ENCODE assay signal across 15 cellular contexts in the genomic region with DNA sequence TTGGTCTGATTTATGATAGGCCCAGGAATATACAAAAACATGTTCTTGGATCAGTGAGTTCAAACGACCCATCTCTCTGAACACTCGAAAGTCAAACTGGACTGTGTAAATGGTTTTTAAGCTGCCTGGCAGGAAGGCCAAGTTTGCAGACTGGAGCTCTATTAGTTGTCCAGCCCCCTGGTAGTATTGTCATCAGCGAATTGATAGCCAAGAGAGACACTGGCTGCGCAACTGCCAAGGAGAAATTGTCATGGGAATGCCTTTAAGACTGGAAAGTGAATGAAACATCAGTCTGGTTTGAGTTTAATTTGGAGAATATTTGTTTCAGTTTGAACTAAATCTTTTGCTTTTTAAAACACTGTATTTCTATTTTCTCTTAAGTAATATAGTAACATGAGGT.
DNase-seq lines count a peak whose midpoint lies in the region; ATAC-seq and TF ChIP-seq lines count a peak whose summit lies in the region.
"Had no signal": no experiment of that assay in that cellular context is flagged by ENCODE, and none has a peak within 500 bp of the region (broad histone marks: within the 10 kb centered on the region; RNA-seq: fewer than 3 reads in every experiment).

No MANE protein-coding gene starts in this region.

- peak overlapping the region; percentile 38 for H3K4me2 ChIP-seq in OCI-LY7 (ENCODE audit: low read length)

- no peak overlapping the region for H3K27ac ChIP-seq in left ventricle myocardium inferior (replicated peaks)
- H3K27ac ChIP-seq in OCI-LY7 (ENCODE audit: low read depth, low read length, poor library complexity, severe bottlenecking) = peak overlapping the region; percentile 46

- intact Hi-C loops in Right ventricle myocardium superior (cut with DNase I) = no loop called here
- intact Hi-C loops in left ventricle myocardium inferior (cut with micrococcal nuclease) = no loop called here
- intact Hi-C loops in OCI-LY7 (cut with micrococcal nuclease; ENCODE audit: unreplicated experiment) = no loop called here

- H3K27me3 ChIP-seq in left ventricle myocardium inferior (ENCODE audit: low read depth) = no peaks in the 10 kb centered on the region

- H3K36me3 ChIP-seq in left ventricle myocardium inferior = no peaks in the 10 kb centered on the region
- no peaks in the 10 kb centered on the region for H3K36me3 ChIP-seq in OCI-LY7 (ENCODE audit: insufficient read depth, low read length)

- CTCF ChIA-PET in OCI-LY7 (lab: Charles Lee; ENCODE audit: unreplicated experiment) = no interaction called here

- H3K4me1 ChIP-seq in left ventricle myocardium inferior (peaks cover 13% of the 10 kb centered on the region), OCI-LY7 (ENCODE audit: insufficient read depth, low read length, poor library complexity, severe bottlenecking) (peaks cover 39% of the 10 kb centered on the region)

- H4K20me1 ChIP-seq in OCI-LY7 (ENCODE audit: insufficient read depth, low read length) = no peaks in the 10 kb centered on the region

- H2AFZ ChIP-seq in OCI-LY7 (ENCODE audit: low read length) = peak overlapping the region; percentile 84

- TF ChIP-seq CTCF in left ventricle myocardium inferior (IDR thresholded peaks at IDR 0.05; ENCODE audit: borderline replicate concordance) (no peak), OCI-LY7 (conservative IDR thresholded peaks at IDR 0.05; ENCODE audit: low read length) (no peak), fibroblast of mammary gland (conservative IDR thresholded peaks at IDR 0.05; ENCODE audit: control insufficient read depth, insufficient read depth, low read depth, low read length) (no peak)

- DNase-seq in Right ventricle myocardium superior = no peak
- DNase-seq in left ventricle myocardium inferior = no peak
- no peak for DNase-seq in OCI-LY7 (ENCODE audit: low spot score)
- DNase-seq in fibroblast of mammary gland (ENCODE audit: low read depth) = peak; percentile 46
- no peak for DNase-seq in retina
- no peak for DNase-seq in NCI-H146 (lab: John Stamatoyannopoulos, UW)
- DNase-seq: activated CD4-positive, alpha-beta memory T cell treated with anti-CD3 and anti-CD28 coated beads for 36 hours; activated CD8-positive, alpha-beta memory T cell treated with anti-CD3 and anti-CD28 coated beads, Interleukin-2, amount 50 U/mL, for 48 hours; foreskin melanocyte; naive thymus-derived CD4-positive, alpha-beta T cell; NCI-H2081 treated with DMSO at 0.1 percent for 48 hours; stimulated activated naive CD4-positive, alpha-beta T cell treated with Interleukin-2 at 50 U/mL for 16 hours had no signal

- H3K4me3 ChIP-seq in left ventricle myocardium inferior = no peak overlapping the region
- H3K4me3 ChIP-seq in OCI-LY7 (ENCODE audit: low read depth, low read length, poor library complexity, severe bottlenecking) = no peak overlapping the region
- H3K4me3 ChIP-seq in fibroblast of mammary gland (ENCODE audit: control insufficient read depth, low read depth, low read length) = no peak overlapping the region

- ATAC-seq in Right ventricle myocardium superior (ENCODE audit: poor library complexity) (peak; percentile 12), HG03378 (IDR thresholded peaks at IDR 0.05; ENCODE audit: unreplicated experiment) (no peak)
- ATAC-seq: activated T-helper 17 cell treated with anti-CD3 and anti-CD28 coated beads, Interleukin-2, amount 50 U/mL, for 72 hours; HCT116; naive thymus-derived CD4-positive, alpha-beta T cell had no signal

- BruUV-seq in OCI-LY7 (replicated peaks; lab: Mats Ljungman, UMichigan) = no TSS peak

- POLR2A ChIA-PET in OCI-LY7 (lab: Charles Lee) = interaction anchor here (1.9 kb wide), 1 partner anchor 10 kb away, joined by 7 read pairs; no protein-coding TSS in a partner anchor

- H3K9me2 ChIP-seq in OCI-LY7 (ENCODE audit: insufficient read depth, low read length) = no peaks in the 10 kb centered on the region

- no peaks in the 10 kb centered on the region for H3K79me2 ChIP-seq in OCI-LY7 (ENCODE audit: insufficient read depth, low read depth, low read length)

- H3K9me3 ChIP-seq in left ventricle myocardium inferior (replicated peaks) (peaks cover 15% of the 10 kb centered on the region), OCI-LY7 (ENCODE audit: low read length) (peaks cover 8% of the 10 kb centered on the region)
